ENCODE assay signal across 11 cellular contexts in the genomic region with DNA sequence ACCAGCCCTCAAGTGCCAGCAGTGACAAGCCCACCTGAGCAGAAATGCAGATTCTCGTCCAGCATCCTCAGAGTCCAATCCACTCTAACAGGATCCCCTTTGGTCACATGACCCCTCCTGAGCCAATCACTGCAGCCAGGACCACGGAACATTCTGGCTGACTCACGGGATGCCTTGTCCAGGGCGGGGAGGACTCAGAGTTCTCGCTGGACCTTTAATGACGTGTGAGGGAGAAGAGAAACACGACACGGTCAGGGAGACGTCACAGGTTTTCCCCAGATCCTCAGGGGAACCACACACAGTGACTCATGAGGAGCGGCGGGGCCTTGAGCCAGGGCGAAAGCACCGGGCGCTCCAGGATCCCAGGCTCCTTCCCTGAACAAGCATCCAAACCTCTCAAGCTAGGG.
DNase-seq lines count a peak whose midpoint lies in the region; ATAC-seq and TF ChIP-seq lines count a peak whose summit lies in the region.
"Had no signal": no experiment of that assay in that cellular context is flagged by ENCODE, and none has a peak within 500 bp of the region (broad histone marks: within the 10 kb centered on the region; RNA-seq: fewer than 3 reads in every experiment).

No MANE protein-coding gene starts in this region.

- H3K27me3 Mint-ChIP-seq in natural killer cell (ENCODE audit: low read depth in 2 of 2) = peaks cover 12 to 21% of the 10 kb centered on the region in 2 donors

- H3K36me3 ChIP-seq in colonic mucosa = no peaks in the 10 kb centered on the region

- no peaks in the 10 kb centered on the region for H3K9me3 ChIP-seq in colonic mucosa

- H3K4me3 Mint-ChIP-seq in natural killer cell = no peak overlapping the region
- H3K4me3 Mint-ChIP-seq: activated CD4-positive, alpha-beta memory T cell treated with anti-CD3 and anti-CD28 coated beads, Interleukin-2, amount 10 ng/mL, durations not matched to agents 7 days and 5 days; CD14-positive monocyte had no signal

- H3K9me3 Mint-ChIP-seq in natural killer cell = no peaks in the 10 kb centered on the region
- H3K9me3 Mint-ChIP-seq: activated CD4-positive, alpha-beta memory T cell treated with anti-CD3 and anti-CD28 coated beads, Interleukin-2, amount 10 ng/mL, durations not matched to agents 7 days and 5 days had no signal

- ATAC-seq in HG02571 (IDR thresholded peaks at IDR 0.05; ENCODE audit: unreplicated experiment) = no peak
- no peak for ATAC-seq in natural killer cell

- H3K27me3 ChIP-seq in colonic mucosa = no peaks in the 10 kb centered on the region

- intact Hi-C loops in colonic mucosa (cut with DNase I) = no loop called here
- intact Hi-C loops in natural killer cell (cut with micrococcal nuclease) = no loop called here

- peaks cover 8% of the 10 kb centered on the region for H3K4me1 ChIP-seq in colonic mucosa

- H3K4me1 Mint-ChIP-seq in natural killer cell = no peaks in the 10 kb centered on the region
- H3K4me1 Mint-ChIP-seq: activated CD4-positive, alpha-beta memory T cell treated with anti-CD3 and anti-CD28 coated beads, Interleukin-2, amount 10 ng/mL, durations not matched to agents 7 days and 5 days had no signal

- TF ChIP-seq CTCF in colonic mucosa (IDR thresholded peaks at IDR 0.05) = no peak
- no peak for TF ChIP-seq CTCF in natural killer cell (IDR thresholded peaks at IDR 0.05)

- H3K27ac Mint-ChIP-seq in natural killer cell = no peak overlapping the region
- H3K27ac Mint-ChIP-seq: activated CD4-positive, alpha-beta memory T cell treated with anti-CD3 and anti-CD28 coated beads, Interleukin-2, amount 10 ng/mL, durations not matched to agents 7 days and 5 days had no signal

- H3K36me3 Mint-ChIP-seq in natural killer cell = no peaks in the 10 kb centered on the region
- H3K36me3 Mint-ChIP-seq: CD14-positive monocyte had no signal

- DNase-seq in A172 (ENCODE audit: low spot score) (peak; percentile 98), LHCN-M2 (ENCODE audit: low read depth) (peak; percentile 77), colonic mucosa (peak; percentile 65), myocyte (ENCODE audit: low read depth) (peak; percentile 70), NOMO-1 (lab: John Stamatoyannopoulos, UW; ENCODE audit: unreplicated experiment in 2 of 2) (no peak), natural killer cell (no peak)
- DNase-seq in stimulated activated CD4-positive, alpha-beta T cell treated with anti-CD3 and anti-CD28 coated beads, Interleukin-4, amount 100 ng/mL, for 4 hours = no peak
- DNase-seq: activated CD4-positive, alpha-beta memory T cell treated with anti-CD3 and anti-CD28 coated beads, Interleukin-2, amount 10 ng/mL, durations not matched to agents 7 days and 5 days; NCI-H1694 treated with DMSO at 0.1 percent for 48 hours had no signal

- peak overlapping the region; percentile 73 for H3K27ac ChIP-seq in colonic mucosa

- H3K9ac ChIP-seq in colonic mucosa (ENCODE audit: low read depth in 2 of 2, low read length in 2 of 2) = peak overlapping the region; percentile 8 to 32

- H3K4me3 ChIP-seq in colonic mucosa = no peak overlapping the region

Comparison
In these comparisons a context has a peak if more than half of its experiments do, and no peak if none do; other contexts are left out.
1. DNase-seq: peak in A172 (single experiment), LHCN-M2 (single experiment), colonic mucosa (single experiment) and myocyte (single experiment); none in NOMO-1 (0 of 2), natural killer cell (single experiment) and stimulated activated CD4-positive, alpha-beta T cell treated with anti-CD3 and anti-CD28 coated beads, Interleukin-4, amount 100 ng/mL, for 4 hours (0 of 2).